ENCODE assay signal across 31 cellular contexts in genomic region chr12:92478692-92479091, GRCh38.
DNase-seq lines count a peak whose midpoint lies in the region; ATAC-seq and TF ChIP-seq lines count a peak whose summit lies in the region.
"Had no signal": no experiment of that assay in that cellular context is flagged by ENCODE, and none has a peak within 500 bp of the region (broad histone marks: within the 10 kb centered on the region; RNA-seq: fewer than 3 reads in every experiment).

No MANE protein-coding gene starts in this region.

- no peak overlapping the region for H3K4me3 ChIP-seq in BLaER1
- H3K4me3 ChIP-seq in OCI-LY1 (ENCODE audit: low read depth, low read length, poor library complexity, severe bottlenecking), result no peak overlapping the region
- H3K4me3 ChIP-seq: ascending aorta, esophagus muscularis mucosa, gastroesophageal sphincter, neural progenitor cell, PC-9, tibial artery had no signal

- no peaks in the 10 kb centered on the region for H3K27me3 ChIP-seq in BLaER1
- no peaks in the 10 kb centered on the region for H3K27me3 ChIP-seq in OCI-LY1 (ENCODE audit: insufficient read depth, low read length)
- H3K27me3 ChIP-seq in foreskin keratinocyte, result no peaks in the 10 kb centered on the region
- H3K27me3 ChIP-seq: ascending aorta, esophagus muscularis mucosa, gastroesophageal sphincter, neural progenitor cell, tibial artery had no signal

- H3K9me2 ChIP-seq in OCI-LY1 (ENCODE audit: low read depth, low read length), result no peaks in the 10 kb centered on the region
- H3K9me2 ChIP-seq: SK-N-SH had no signal

- no peak for DNase-seq in foreskin keratinocyte
- peak; percentile 26 for DNase-seq in pulmonary artery endothelial cell (ENCODE audit: low read depth, low spot score)
- DNase-seq in effector CD8-positive, alpha-beta T cell (lab: John Stamatoyannopoulos, UW), result no peak
- no peak for DNase-seq in erythroblast (lab: John Stamatoyannopoulos, UW)
- DNase-seq: activated CD4-positive, alpha-beta T cell treated with anti-CD3 and anti-CD28 coated beads, Interleukin-2, amount 50 U/mL, for 4 hours; activated gamma-delta T cell treated with Interleukin-2 at 50 U/mL for 16 hours; activated naive CD8-positive, alpha-beta T cell treated with anti-CD3 and anti-CD28 coated beads, Interleukin-2, amount 10 ng/mL, durations not matched to agents 7 days and 5 days; activated T-cell treated with anti-CD3 and anti-CD28 coated beads, Interleukin-2, amount 50 U/mL, for 48 hours; C1 segment of cervical spinal cord; effector memory CD4-positive, alpha-beta T cell; immature natural killer cell; KBM-7; left colon; NCI-H1417; NCI-H2029 treated with DMSO at 0.1 percent for 48 hours; NCI-H526 treated with DMSO at 0.1 percent for 48 hours; NK-92 treated with Interleukin-12 subunit alpha and Interleukin-12 subunit beta, amount 100 ng/mL, for 24 hours; PC-9; right cardiac atrium; SK-N-SH; stimulated activated CD4-positive, alpha-beta T cell treated with anti-CD3 and anti-CD28 coated beads, Interleukin-2, amount 100 ng/mL, for 24 hours; stimulated activated CD8-positive, alpha-beta memory T cell treated with anti-CD3 and anti-CD28 coated beads, Interleukin-4, amount 100 ng/mL, for 48 hours; tibial artery had no signal

- H3K4me2 ChIP-seq in BLaER1 (peak overlapping the region; percentile 35), OCI-LY1 (ENCODE audit: low read length) (no peak overlapping the region)
- H3K4me2 ChIP-seq: neural progenitor cell, PC-9, SK-N-SH had no signal

- H3K27ac ChIP-seq in BLaER1, result no peak overlapping the region
- peak overlapping the region; percentile 35 for H3K27ac ChIP-seq in OCI-LY1 (ENCODE audit: low read depth, low read length, poor library complexity, severe bottlenecking)
- H3K27ac ChIP-seq in foreskin keratinocyte, result no peak overlapping the region
- H3K27ac ChIP-seq: ascending aorta, esophagus muscularis mucosa, gastroesophageal sphincter, neural progenitor cell, PC-9, tibial artery had no signal

- H3K36me3 ChIP-seq in BLaER1, result no peaks in the 10 kb centered on the region
- peaks cover 64% of the 10 kb centered on the region for H3K36me3 ChIP-seq in OCI-LY1 (ENCODE audit: insufficient read depth, low read length)
- H3K36me3 ChIP-seq: ascending aorta, esophagus muscularis mucosa, gastroesophageal sphincter, neural progenitor cell, tibial artery had no signal

- H2AFZ ChIP-seq in OCI-LY1 (ENCODE audit: low read length), result no peak overlapping the region
- H2AFZ ChIP-seq: neural progenitor cell, PC-9 had no signal

- TF ChIP-seq CTCF in OCI-LY1 (IDR thresholded peaks at IDR 0.05; ENCODE audit: low read length) (no peak), foreskin keratinocyte (conservative IDR thresholded peaks at IDR 0.05) (peak; percentile 40)

- H3K79me2 ChIP-seq in OCI-LY1 (ENCODE audit: insufficient read depth, low read length), result peaks cover 5% of the 10 kb centered on the region

- ATAC-seq in foreskin keratinocyte (no peak), GM21528 (IDR thresholded peaks at IDR 0.05; ENCODE audit: low FRiP score, unreplicated experiment) (no peak), GM18517 (IDR thresholded peaks at IDR 0.05; ENCODE audit: unreplicated experiment) (no peak)
- ATAC-seq: gastroesophageal sphincter, left colon, right cardiac atrium had no signal

- H3K9ac ChIP-seq in BLaER1, result no peak overlapping the region
- H3K9ac ChIP-seq in OCI-LY1 (ENCODE audit: low read length), result no peak overlapping the region
- H3K9ac ChIP-seq: neural progenitor cell, SK-N-SH had no signal

- TF ChIP-seq POLR2A in erythroblast (IDR thresholded peaks at IDR 0.05; ENCODE audit: low read length), result no peak

- no peaks in the 10 kb centered on the region for H3F3A ChIP-seq in OCI-LY1 (ENCODE audit: insufficient read depth, low read length)

- no peaks in the 10 kb centered on the region for H4K20me1 ChIP-seq in BLaER1
- H4K20me1 ChIP-seq in OCI-LY1 (ENCODE audit: insufficient read depth, low read length), result no peaks in the 10 kb centered on the region

- H3K9me3 ChIP-seq in BLaER1 (no peaks in the 10 kb centered on the region; the same call in 1 of the 2 replicates), OCI-LY1 (ENCODE audit: low read length) (no peaks in the 10 kb centered on the region)
- H3K9me3 ChIP-seq: ascending aorta, esophagus muscularis mucosa, gastroesophageal sphincter, SK-N-SH, tibial artery had no signal

- H3K4me1 ChIP-seq in BLaER1 (peaks cover 9% of the 10 kb centered on the region), OCI-LY1 (ENCODE audit: insufficient read depth, low read length, severe bottlenecking) (peaks cover 16% of the 10 kb centered on the region), foreskin keratinocyte (no peaks in the 10 kb centered on the region)
- H3K4me1 ChIP-seq: ascending aorta, esophagus muscularis mucosa, gastroesophageal sphincter, neural progenitor cell, tibial artery had no signal
